ENCODE assay signal across 8 cellular contexts in the genomic region with DNA sequence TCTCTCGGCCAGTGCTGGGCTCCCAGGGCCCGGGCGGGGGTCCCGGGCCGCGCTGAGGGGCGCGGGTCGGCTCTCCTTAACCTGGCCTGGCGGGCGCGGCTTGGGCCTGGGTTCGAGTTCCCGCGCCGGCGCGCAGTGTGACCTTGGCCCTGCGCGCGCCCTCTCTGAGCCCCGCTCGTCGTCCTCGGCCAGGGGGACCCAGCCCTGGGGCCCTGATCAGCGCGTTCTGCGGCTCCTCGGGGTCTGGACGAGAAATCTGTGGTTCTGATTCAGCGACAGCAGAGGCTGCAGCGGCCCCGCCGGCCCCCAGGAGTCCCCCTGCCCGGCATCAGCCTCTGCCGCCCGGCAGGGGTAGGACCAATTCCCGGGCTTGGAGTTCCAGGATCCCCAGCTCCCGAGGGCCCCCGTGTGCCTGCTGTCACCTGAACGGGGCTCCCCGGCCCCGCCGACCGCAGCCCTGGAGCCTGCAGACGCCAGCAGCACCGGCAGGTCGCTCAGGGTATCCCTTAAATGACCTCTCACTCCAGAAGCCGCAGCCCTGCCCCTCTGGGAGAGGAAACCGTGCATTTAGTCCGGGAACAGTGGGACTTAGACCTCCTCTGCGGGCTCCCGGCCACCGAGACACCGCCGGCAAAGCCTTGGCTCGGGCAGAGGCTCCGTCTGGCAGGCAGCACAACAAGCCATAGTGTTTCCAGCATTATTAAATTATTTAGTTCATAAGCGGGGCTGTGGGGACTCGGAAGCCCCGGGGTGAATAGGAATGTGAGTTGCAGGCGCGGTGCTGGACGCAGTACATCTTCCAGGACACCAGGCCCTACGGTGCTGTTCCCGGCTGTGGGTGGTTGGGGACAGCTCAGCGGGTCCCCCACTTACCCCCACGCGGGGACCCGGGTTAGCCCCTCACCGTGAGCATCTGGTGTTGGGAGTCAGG. TPM values are rescaled to one million over a fixed set of nuclear protein-coding genes. Genes with fewer than 3 reads are reported as not detected.
DNase-seq lines count a peak whose midpoint lies in the region; TF ChIP-seq lines count a peak whose summit lies in the region.

No MANE protein-coding gene starts in this region.

- intact Hi-C loops in activated CD4-positive, alpha-beta memory T cell treated with anti-CD3 and anti-CD28 coated beads for 36 hours (cut with micrococcal nuclease), result loop anchor here (5.0 kb wide), 2 partner anchors 118 to 228 kb away; a partner anchor contains a TSS

- H3K9me3 ChIP-seq in tibial nerve, result no peaks in the 10 kb centered on the region

- CTCF ChIA-PET in activated CD4-positive, alpha-beta memory T cell treated with anti-CD3 and anti-CD28 coated beads for 36 hours (lab: Charles Lee), result interaction anchor here (0.6 to 5.4 kb wide), 6 partner anchors 16 to 162 kb away, joined by 3 to 46 read pairs (median 3); a partner anchor contains a TSS

- H3K9me3 Mint-ChIP-seq in activated CD4-positive, alpha-beta memory T cell treated with anti-CD3 and anti-CD28 coated beads for 36 hours, result no peaks in the 10 kb centered on the region

- peaks cover 53% of the 10 kb centered on the region for H3K4me1 Mint-ChIP-seq in activated CD4-positive, alpha-beta memory T cell treated with anti-CD3 and anti-CD28 coated beads for 36 hours (ENCODE audit: low read depth)

- H3K4me3 ChIP-seq in epithelial cell of esophagus (ENCODE audit: low read length) (peak overlapping the region; percentile 67), tibial nerve (peak overlapping the region; percentile 85 to 100 (median 91))

- POLR2A ChIA-PET in activated CD4-positive, alpha-beta memory T cell treated with anti-CD3 and anti-CD28 coated beads for 36 hours (lab: Charles Lee), result no interaction called here

- no peaks in the 10 kb centered on the region for H3K27me3 Mint-ChIP-seq in activated CD4-positive, alpha-beta memory T cell treated with anti-CD3 and anti-CD28 coated beads for 36 hours

- peaks cover 0 to 87% (median 44%) of the 10 kb centered on the region in 4 donors for H3K4me1 ChIP-seq in tibial nerve

- TF ChIP-seq CTCF in epithelial cell of esophagus (IDR thresholded peaks at IDR 0.05; ENCODE audit: insufficient read depth, low read depth, low read length, missing control alignments) (no peak), tibial nerve (IDR thresholded peaks at IDR 0.05) (peak in 2 of 5 experiments; percentile 21 to 34)

- no peak overlapping the region for H3K27ac Mint-ChIP-seq in activated CD4-positive, alpha-beta memory T cell treated with anti-CD3 and anti-CD28 coated beads for 36 hours

- no peaks in the 10 kb centered on the region for H3K27me3 ChIP-seq in tibial nerve

- H3K36me3 Mint-ChIP-seq in activated CD4-positive, alpha-beta memory T cell treated with anti-CD3 and anti-CD28 coated beads for 36 hours, result peaks cover 4% of the 10 kb centered on the region

- WGBS in tibial nerve, 2 donors, result 1 to 2% methylated on average over 26 to 58 of the region's 71 CpGs

- TF ChIP-seq EP300 in tibial nerve (IDR thresholded peaks at IDR 0.05), result no peak

- DNase-seq in AG08396 (ENCODE audit: low spot score) (peak; percentile 73), GM19238 (ENCODE audit: insufficient read length, low spot score) (peak; percentile 52), HuH-7.5 (ENCODE audit: low spot score) (peak; percentile 86), epithelial cell of esophagus (ENCODE audit: low read depth) (peak; percentile 34), midbrain (lab: John Stamatoyannopoulos, UW) (peak; percentile 44), tibial nerve (ENCODE audit: low spot score in 2 of 2) (no peak), KG1 (lab: John Stamatoyannopoulos, UW) (no peak)
- DNase-seq in activated CD4-positive, alpha-beta memory T cell treated with anti-CD3 and anti-CD28 coated beads for 36 hours, result peak; percentile 45

- H3K4me3 Mint-ChIP-seq in activated CD4-positive, alpha-beta memory T cell treated with anti-CD3 and anti-CD28 coated beads for 36 hours, result peak overlapping the region; percentile 73

- H3K36me3 ChIP-seq in tibial nerve, result no peaks in the 10 kb centered on the region

- H3K27ac ChIP-seq in tibial nerve, result peak overlapping the region; percentile 68 to 91 (median 77)

- no peak for TF ChIP-seq POLR2A in tibial nerve (IDR thresholded peaks at IDR 0.05)

RNA-seq across cellular contexts. Expression of a gene that starts 0.6 kb away (rescaled TPM):
- total RNA-seq in activated CD4-positive, alpha-beta memory T cell treated with anti-CD3 and anti-CD28 coated beads for 36 hours, result 1 to 10 TPM; 3.7 to 3.9 TPM
- total RNA-seq in tibial nerve, result 10 to 100 TPM; 21.0 to 29.9 (median 29.3) TPM

RNA-seq across cellular contexts. Expression of a gene that starts 49.4 kb away (rescaled TPM):
- 100 to 1,000 TPM; 179 to 182 TPM for total RNA-seq in activated CD4-positive, alpha-beta memory T cell treated with anti-CD3 and anti-CD28 coated beads for 36 hours
- 100 to 1,000 TPM; 124 to 232 (median 147) TPM for total RNA-seq in tibial nerve

Comparison
In these comparisons a context has a peak if more than half of its experiments do, and no peak if none do; other contexts are left out.
1. DNase-seq: peak in AG08396 (single experiment), GM19238 (single experiment), HuH-7.5 (single experiment), activated CD4-positive, alpha-beta memory T cell treated with anti-CD3 and anti-CD28 coated beads for 36 hours (single experiment), epithelial cell of esophagus (single experiment) and midbrain (single experiment); none in tibial nerve (0 of 2) and KG1 (single experiment).
2. RNA of a gene that starts 0.6 kb away (total RNA-seq): 21.0 to 29.9 TPM in tibial nerve; 3.7 to 3.9 TPM in activated CD4-positive, alpha-beta memory T cell treated with anti-CD3 and anti-CD28 coated beads for 36 hours; every median in the first group is over 4 times any median in the second.